12 cellular contexts compared by ENCODE assay signal in genomic region chr12:57850924-57851323, GRCh38. TPM values are rescaled to one million over a fixed set of nuclear protein-coding genes. Genes with fewer than 3 reads are reported as not detected.
A peak's percentile ranks its signal among the peaks of the same experiment; 100 is the strongest.
DNase-seq lines count a peak whose midpoint lies in the region; ATAC-seq, FAIRE-seq and TF ChIP-seq lines count a peak whose summit lies in the region.
"Had no signal": no experiment of that assay in that cellular context is flagged by ENCODE, and none has a peak within 500 bp of the region (broad histone marks: within the 10 kb centered on the region; RNA-seq: fewer than 3 reads in every experiment).

No MANE protein-coding gene starts in this region.

- H3K36me3 ChIP-seq in ascending aorta (no peaks in the 10 kb centered on the region), skeletal muscle tissue (ENCODE audit: control insufficient read depth in 3 of 3, insufficient read depth in 3 of 3, low read length in 3 of 3) (peaks cover 0 to 3% (median 0%) of the 10 kb centered on the region in 3 donors), PC-3 (ENCODE audit: low read depth, low read length) (no peaks in the 10 kb centered on the region)
- H3K36me3 ChIP-seq: thyroid gland had no signal

- H3K27me3 ChIP-seq in ascending aorta: no peaks in the 10 kb centered on the region
- H3K27me3 ChIP-seq in skeletal muscle tissue (ENCODE audit: control insufficient read depth in 3 of 3, insufficient read depth in 3 of 3, low read length in 3 of 3): no peaks in the 10 kb centered on the region
- H3K27me3 ChIP-seq in PC-3 (ENCODE audit: low read length): no peaks in the 10 kb centered on the region
- H3K27me3 ChIP-seq: thyroid gland had no signal

- POLR2A ChIA-PET in PC-3 (lab: Charles Lee; ENCODE audit: unreplicated experiment): no interaction called here

- no TSS peak for BruUV-seq in PC-3 (replicated peaks; lab: Mats Ljungman, UMichigan)

- H3F3A ChIP-seq in PC-3 (ENCODE audit: low read length, unreplicated experiment): no peaks in the 10 kb centered on the region

- H3K9me3 ChIP-seq in ascending aorta (no peaks in the 10 kb centered on the region), skeletal muscle tissue (ENCODE audit: control insufficient read depth in 3 of 3, low read length in 3 of 3) (no peaks in the 10 kb centered on the region), PC-3 (ENCODE audit: low read length) (no peaks in the 10 kb centered on the region)
- H3K9me3 ChIP-seq: thyroid gland had no signal

- no peak for TF ChIP-seq POLR2A in H54 (IDR thresholded peaks at IDR 0.05; ENCODE audit: low read depth, low read length)

- H4K20me1 ChIP-seq in PC-3 (ENCODE audit: low read length): no peaks in the 10 kb centered on the region

- ATAC-seq in HG03175 (IDR thresholded peaks at IDR 0.05; ENCODE audit: unreplicated experiment) (peak; percentile 51), PC-3 (no peak)
- ATAC-seq: Right ventricle myocardium inferior had no signal

- H3K27ac ChIP-seq in ascending aorta (peak overlapping the region; percentile 91 to 92), skeletal muscle tissue (ENCODE audit: low read depth, low read length) (peak overlapping the region; percentile 100), PC-3 (ENCODE audit: low read length) (no peak overlapping the region)
- H3K27ac ChIP-seq: thyroid gland had no signal

- CTCF ChIA-PET in PC-3 (lab: Charles Lee): no interaction called here

- H2AFZ ChIP-seq in PC-3 (ENCODE audit: low read length): no peak overlapping the region

- no peak for FAIRE-seq in H54 (lab: Jason Lieb, UNC)

- H3K4me1 ChIP-seq in ascending aorta (peaks cover 4 to 40% of the 10 kb centered on the region in 2 donors), skeletal muscle tissue (ENCODE audit: control insufficient read depth in 3 of 3, insufficient read depth in 3 of 3, low read length in 3 of 3) (peaks cover 54 to 75% (median 66%) of the 10 kb centered on the region in 3 donors), PC-3 (ENCODE audit: insufficient read depth, low read length) (no peaks in the 10 kb centered on the region)

- peak; percentile 5 for DNase-seq in NCI-H146 (lab: John Stamatoyannopoulos, UW)
- no peak for DNase-seq in NCI-H146 treated with DMSO at 0.1 percent for 48 hours (lab: John Stamatoyannopoulos, UW; ENCODE audit: unreplicated experiment)
- DNase-seq in ascending aorta (ENCODE audit: low spot score in 2 of 2): no peak
- DNase-seq in H54 (ENCODE audit: insufficient read length, low spot score): no peak
- no peak for DNase-seq in PC-3
- no peak for DNase-seq in stimulated activated CD4-positive, alpha-beta T cell treated with anti-CD3 and anti-CD28 coated beads, Interleukin-15, amount 100 ng/mL, for 24 hours
- DNase-seq: NCI-H1105; stimulated activated CD4-positive, alpha-beta T cell treated with anti-CD3 and anti-CD28 coated beads, Interleukin-2, amount 100 ng/mL, for 48 hours; thyroid gland had no signal

- H3K9me2 ChIP-seq in PC-3 (replicated peaks; ENCODE audit: low read length): no peaks in the 10 kb centered on the region

- H3K9ac ChIP-seq in skeletal muscle tissue (ENCODE audit: low read depth in 1 of 3, low read length in 3 of 3): peak overlapping the region in 2 of 3 donors; percentile 12 to 87
- H3K9ac ChIP-seq in PC-3 (ENCODE audit: low read length): no peak overlapping the region

- TF ChIP-seq CTCF in ascending aorta (IDR thresholded peaks at IDR 0.05) (no peak), PC-3 (conservative IDR thresholded peaks at IDR 0.05; ENCODE audit: low read depth, low read length) (no peak)

- H3K4me2 ChIP-seq in PC-3 (ENCODE audit: low read length): no peak overlapping the region

- peaks cover 5% of the 10 kb centered on the region for H3K79me2 ChIP-seq in PC-3 (ENCODE audit: low read length)

- H3K4me3 ChIP-seq in ascending aorta: no peak overlapping the region
- H3K4me3 ChIP-seq in skeletal muscle tissue (ENCODE audit: low read length in 3 of 3): peak overlapping the region in 1 of 3 donors; percentile 49
- H3K4me3 ChIP-seq in PC-3 (ENCODE audit: low read length): no peak overlapping the region
- H3K4me3 ChIP-seq: thyroid gland had no signal

- intact Hi-C loops in ascending aorta (cut with DNase I) (no loop called here), PC-3 (cut with micrococcal nuclease) (no loop called here)

RNA-seq across cellular contexts. Expression of gene CTDSP2, which starts 4.4 kb away (rescaled TPM):
- total RNA-seq in ascending aorta (129 TPM), skeletal muscle tissue (51.1 TPM), PC-3 (2014; rRNA removed) (37.4 and 39.4 TPM in 2 replicates)

RNA-seq across cellular contexts. Expression of gene AVIL, which starts 32.4 kb away (rescaled TPM):
- total RNA-seq in ascending aorta (6.4 TPM), skeletal muscle tissue (3.1 TPM), PC-3 (2014; rRNA removed) (2.3 TPM in 1 of 2 replicates, not detected in the other)
